Comparison of ENCODE assay signal across 2 cellular contexts in genomic region chr1:23444104-23444533, GRCh38.
A peak's percentile ranks its signal among the peaks of the same experiment; 100 is the strongest.
TF ChIP-seq lines count a peak whose summit lies in the region.

No MANE protein-coding gene starts in this region.

TF ChIP-seq in liver, 16 proteins besides CTCF, POLR2A, EP300 and RAD21:
- TF ChIP-seq FOXA2 (IDR thresholded peaks at IDR 0.05), result no peak
- peak; percentile 40 for TF ChIP-seq FOXA1 (IDR thresholded peaks at IDR 0.05)
- peak; percentile 83 to 92 for TF ChIP-seq RXRA (IDR thresholded peaks at IDR 0.05)
- TF ChIP-seq YY1 (IDR thresholded peaks at IDR 0.05), result peak; percentile 69
- peak; percentile 93 for TF ChIP-seq SP1 (IDR thresholded peaks at IDR 0.05)
- peak; percentile 72 to 80 for TF ChIP-seq HNF4A (conservative IDR thresholded peaks at IDR 0.05)
- TF ChIP-seq ATF3 (IDR thresholded peaks at IDR 0.05), result peak; percentile 60
- TF ChIP-seq ZBTB33 (IDR thresholded peaks at IDR 0.05), result peak; percentile 86
- TF ChIP-seq EGR1 (IDR thresholded peaks at IDR 0.05; ENCODE audit: low read depth in 2 of 2), result peak; percentile 68 to 93
- TF ChIP-seq REST (IDR thresholded peaks at IDR 0.05), result peak; percentile 60
- TF ChIP-seq MAX (IDR thresholded peaks at IDR 0.05), result peak; percentile 97
- peak; percentile 55 to 70 for TF ChIP-seq JUND (IDR thresholded peaks at IDR 0.05)
- TF ChIP-seq TAF1 (conservative IDR thresholded peaks at IDR 0.05), result peak; percentile 34
- TF ChIP-seq NR2F2 (IDR thresholded peaks at IDR 0.05), result peak; percentile 34
- peak in 1 of 2 donors; percentile 56 for TF ChIP-seq GABPA (IDR thresholded peaks at IDR 0.05 in 1 of 2, conservative IDR thresholded peaks at IDR 0.05 in 1 of 2)
- TF ChIP-seq HNF4G (IDR thresholded peaks at IDR 0.05), result peak; percentile 45

TF ChIP-seq in HepG2, 621 proteins besides CTCF, POLR2A, EP300 and RAD21:
- TF ChIP-seq NFIC (IDR thresholded peaks at IDR 0.05; ENCODE audit: low read length), result no peak
- no peak for TF ChIP-seq ZNF567 (CRISPR knock-in tag; IDR thresholded peaks at IDR 0.05; ENCODE audit: borderline replicate concordance)
- TF ChIP-seq SALL1 (CRISPR knock-in tag; IDR thresholded peaks at IDR 0.05), result no peak
TF ChIP-seq in HepG2: peak in this region for 0.
